Comparison of ENCODE assay signal across 14 cellular contexts in genomic region chr1:27811741-27812500, GRCh38. TPM values are rescaled to one million over a fixed set of nuclear protein-coding genes. Genes with fewer than 3 reads are reported as not detected.
DNase-seq lines count a peak whose midpoint lies in the region; ATAC-seq lines count a peak whose summit lies in the region.
"Had no signal": no experiment of that assay in that cellular context is flagged by ENCODE, and none has a peak within 500 bp of the region (broad histone marks: within the 10 kb centered on the region; RNA-seq: fewer than 3 reads in every experiment).

No MANE protein-coding gene starts in this region.

- H3K9me3 Mint-ChIP-seq in activated T-cell treated with anti-CD3 and anti-CD28 coated beads, Interleukin-2, amount 50 U/mL, for 72 hours = no peaks in the 10 kb centered on the region
- H3K9me3 Mint-ChIP-seq in IgD-negative memory B cell = no peaks in the 10 kb centered on the region
- no peaks in the 10 kb centered on the region for H3K9me3 Mint-ChIP-seq in central memory CD8-positive, alpha-beta T cell
- H3K9me3 Mint-ChIP-seq in stimulated activated effector memory CD8-positive, alpha-beta T cell treated with anti-CD3 and anti-CD28 coated beads, Interleukin-12 subunit alpha, Interleukin-12 subunit beta, amount 100 ng/mL, for 72 hours = no peaks in the 10 kb centered on the region

- ATAC-seq in activated T-cell treated with anti-CD3 and anti-CD28 coated beads, Interleukin-2, amount 50 U/mL, for 72 hours (replicated peaks in 1 of 2) = peak; percentile 22 to 84
- no peak for ATAC-seq in central memory CD8-positive, alpha-beta T cell (replicated peaks; ENCODE audit: extremely low read depth, poor library complexity, severe bottlenecking)
- ATAC-seq in stimulated activated effector memory CD8-positive, alpha-beta T cell treated with anti-CD3 and anti-CD28 coated beads, Interleukin-12 subunit alpha, Interleukin-12 subunit beta, amount 100 ng/mL, for 72 hours = peak; percentile 68
- ATAC-seq: Right ventricle myocardium inferior had no signal

- peaks cover 0 to 8% of the 10 kb centered on the region in 2 donors for H3K36me3 Mint-ChIP-seq in activated T-cell treated with anti-CD3 and anti-CD28 coated beads, Interleukin-2, amount 50 U/mL, for 72 hours (ENCODE audit: insufficient read depth in 2 of 2)
- peaks cover 1% of the 10 kb centered on the region for H3K36me3 Mint-ChIP-seq in IgD-negative memory B cell
- H3K36me3 Mint-ChIP-seq in central memory CD8-positive, alpha-beta T cell (ENCODE audit: insufficient read depth) = peaks cover 39% of the 10 kb centered on the region
- peaks cover 79% of the 10 kb centered on the region for H3K36me3 Mint-ChIP-seq in stimulated activated effector memory CD8-positive, alpha-beta T cell treated with anti-CD3 and anti-CD28 coated beads, Interleukin-12 subunit alpha, Interleukin-12 subunit beta, amount 100 ng/mL, for 72 hours

- DNase-seq in activated T-cell treated with anti-CD3 and anti-CD28 coated beads, Interleukin-2, amount 50 U/mL, for 72 hours = peak in 1 of 2 donors; percentile 18
- no peak for DNase-seq in activated T-cell treated with anti-CD3 and anti-CD28 coated beads, Interleukin-2, amount 50 U/mL, for 48 hours
- no peak for DNase-seq in central memory CD8-positive, alpha-beta T cell (ENCODE audit: low spot score in 2 of 2)
- peak in 1 of 2 donors; percentile 48 for DNase-seq in stimulated activated effector memory CD8-positive, alpha-beta T cell treated with anti-CD3 and anti-CD28 coated beads, Interleukin-12 subunit alpha, Interleukin-12 subunit beta, amount 100 ng/mL, for 72 hours (ENCODE audit: low spot score in 2 of 2)
- no peak for DNase-seq in NCI-H526 (lab: John Stamatoyannopoulos, UW)
- no peak for DNase-seq in NCI-H82 (lab: John Stamatoyannopoulos, UW)
- DNase-seq: C1 segment of cervical spinal cord, DMS79, KG1, MV-4-11, NCI-H1694 treated with DMSO at 0.1 percent for 48 hours, NCI-H748 treated with DMSO at 0.1 percent for 48 hours had no signal

- H3K27me3 Mint-ChIP-seq in activated T-cell treated with anti-CD3 and anti-CD28 coated beads, Interleukin-2, amount 50 U/mL, for 72 hours (ENCODE audit: low read depth) = no peaks in the 10 kb centered on the region
- no peaks in the 10 kb centered on the region for H3K27me3 Mint-ChIP-seq in IgD-negative memory B cell
- H3K27me3 Mint-ChIP-seq in central memory CD8-positive, alpha-beta T cell = no peaks in the 10 kb centered on the region

- H3K27ac Mint-ChIP-seq in activated T-cell treated with anti-CD3 and anti-CD28 coated beads, Interleukin-2, amount 50 U/mL, for 72 hours = no peak overlapping the region
- H3K27ac Mint-ChIP-seq in IgD-negative memory B cell = peak overlapping the region in 2 of 3 donors; percentile 46 to 51
- H3K27ac Mint-ChIP-seq in central memory CD8-positive, alpha-beta T cell (ENCODE audit: low read depth) = peak overlapping the region; percentile 2
- peak overlapping the region; percentile 36 for H3K27ac Mint-ChIP-seq in stimulated activated effector memory CD8-positive, alpha-beta T cell treated with anti-CD3 and anti-CD28 coated beads, Interleukin-12 subunit alpha, Interleukin-12 subunit beta, amount 100 ng/mL, for 72 hours

- peaks cover 5% of the 10 kb centered on the region for H3K4me1 Mint-ChIP-seq in activated T-cell treated with anti-CD3 and anti-CD28 coated beads, Interleukin-2, amount 50 U/mL, for 72 hours (ENCODE audit: low read depth)
- no peaks in the 10 kb centered on the region for H3K4me1 Mint-ChIP-seq in IgD-negative memory B cell
- no peaks in the 10 kb centered on the region for H3K4me1 Mint-ChIP-seq in central memory CD8-positive, alpha-beta T cell
- H3K4me1 Mint-ChIP-seq in stimulated activated effector memory CD8-positive, alpha-beta T cell treated with anti-CD3 and anti-CD28 coated beads, Interleukin-12 subunit alpha, Interleukin-12 subunit beta, amount 100 ng/mL, for 72 hours = peaks cover 8% of the 10 kb centered on the region

- H3K4me3 Mint-ChIP-seq in activated T-cell treated with anti-CD3 and anti-CD28 coated beads, Interleukin-2, amount 50 U/mL, for 72 hours = peak overlapping the region in 1 of 2 donors; percentile 7
- H3K4me3 Mint-ChIP-seq in IgD-negative memory B cell = no peak overlapping the region
- H3K4me3 Mint-ChIP-seq in central memory CD8-positive, alpha-beta T cell = no peak overlapping the region
- no peak overlapping the region for H3K4me3 Mint-ChIP-seq in stimulated activated effector memory CD8-positive, alpha-beta T cell treated with anti-CD3 and anti-CD28 coated beads, Interleukin-12 subunit alpha, Interleukin-12 subunit beta, amount 100 ng/mL, for 72 hours

RNA-seq across cellular contexts. Expression of gene PPP1R8, which starts 18.7 kb away (rescaled TPM):
- 10 to 100 TPM; 58.4 to 59.0 TPM for total RNA-seq in activated T-cell treated with anti-CD3 and anti-CD28 coated beads, Interleukin-2, amount 50 U/mL, for 72 hours
- 31.7 TPM for polyA plus RNA-seq in IgD-negative memory B cell

RNA-seq across cellular contexts. Expression of gene STX12, which starts 38.9 kb away (rescaled TPM):
- 10 to 100 TPM; 24.7 to 25.0 TPM for total RNA-seq in activated T-cell treated with anti-CD3 and anti-CD28 coated beads, Interleukin-2, amount 50 U/mL, for 72 hours
- 16.0 TPM for polyA plus RNA-seq in IgD-negative memory B cell
